In genomic region chr1:111570781-111571181, GRCh38 we compare ENCODE assay signal across 9 cellular contexts. TPM values are rescaled to one million over a fixed set of nuclear protein-coding genes. Genes with fewer than 3 reads are reported as not detected.
DNase-seq lines count a peak whose midpoint lies in the region; ATAC-seq and TF ChIP-seq lines count a peak whose summit lies in the region.
"Had no signal": no experiment of that assay in that cellular context is flagged by ENCODE, and none has a peak within 500 bp of the region (broad histone marks: within the 10 kb centered on the region; RNA-seq: fewer than 3 reads in every experiment).

No MANE protein-coding gene starts in this region.

- ATAC-seq in HG03342 (IDR thresholded peaks at IDR 0.05; ENCODE audit: unreplicated experiment): no peak

- H3K4me1 ChIP-seq in spleen: peaks cover 0 to 21% (median 8%) of the 10 kb centered on the region in 6 donors

- intact Hi-C loops in spleen (cut with DNase I; ENCODE audit: low total_unique reads): no loop called here

- H3K27ac Mint-ChIP-seq in T-helper 2 cell treated with Interferon-gamma antibody and Interleukin-4, amounts not matched to agents 5 μg/mL and 100 μg/mL, for 36 hours: no peak overlapping the region

- H3K27me3 ChIP-seq in spleen (replicated peaks in 1 of 7): no peaks in the 10 kb centered on the region

- H3K27me3 Mint-ChIP-seq in T-helper 2 cell treated with Interferon-gamma antibody and Interleukin-4, amounts not matched to agents 5 μg/mL and 100 μg/mL, for 36 hours (ENCODE audit: low read depth): no peaks in the 10 kb centered on the region

- no peak overlapping the region for H3K4me3 ChIP-seq in spleen

- TF ChIP-seq CTCF in spleen (IDR thresholded peaks at IDR 0.05 in 8 of 11, conservative IDR thresholded peaks at IDR 0.05 in 3 of 11) (peak in 10 of 11 experiments; percentile 14 to 56 (median 42)), RWPE1 (conservative IDR thresholded peaks at IDR 0.05; ENCODE audit: low read depth) (no peak)

- H3K4me3 Mint-ChIP-seq in T-helper 2 cell treated with Interferon-gamma antibody and Interleukin-4, amounts not matched to agents 5 μg/mL and 100 μg/mL, for 36 hours: no peak overlapping the region

- no peak for TF ChIP-seq POLR2A in spleen (IDR thresholded peaks at IDR 0.05)

- H3K36me3 Mint-ChIP-seq in T-helper 2 cell treated with Interferon-gamma antibody and Interleukin-4, amounts not matched to agents 5 μg/mL and 100 μg/mL, for 36 hours (ENCODE audit: low read depth): no peaks in the 10 kb centered on the region

- CTCF ChIA-PET in RWPE1 (lab: Yijun Ruan, JAX): no interaction called here

- peak in 4 of 5 experiments; percentile 4 to 41 (median 11) for DNase-seq in T-helper 2 cell
- no peak for DNase-seq in T-helper 2 cell treated with Interferon-gamma antibody and Interleukin-4, amounts not matched to agents 5 μg/mL and 100 μg/mL, for 36 hours (ENCODE audit: low spot score)
- DNase-seq in T-helper 22 cell (ENCODE audit: low read depth): peak; percentile 1
- DNase-seq in dermis blood vessel endothelial cell: peak; percentile 27
- no peak for DNase-seq in spleen
- no peak for DNase-seq in ecto neural progenitor cell (ENCODE audit: low spot score)
- no peak for DNase-seq in RWPE1 (ENCODE audit: low spot score)

- POLR2A ChIA-PET in RWPE1 (lab: Yijun Ruan, JAX; ENCODE audit: low non-redundant PET): no interaction called here

- H3K9me3 Mint-ChIP-seq in T-helper 2 cell treated with Interferon-gamma antibody and Interleukin-4, amounts not matched to agents 5 μg/mL and 100 μg/mL, for 36 hours: no peaks in the 10 kb centered on the region

- H3K27ac ChIP-seq in spleen: no peak overlapping the region
- no peak overlapping the region for H3K27ac ChIP-seq in RWPE1

- H3K36me3 ChIP-seq in spleen: no peaks in the 10 kb centered on the region

- H3K4me1 Mint-ChIP-seq in T-helper 2 cell treated with Interferon-gamma antibody and Interleukin-4, amounts not matched to agents 5 μg/mL and 100 μg/mL, for 36 hours (ENCODE audit: low read depth): peaks cover 12% of the 10 kb centered on the region

- H3K9me3 ChIP-seq in spleen: no peaks in the 10 kb centered on the region
- H3K9me3 ChIP-seq: Caco-2 had no signal

- WGBS in spleen, 5 donors: 67 to 90% (median 77%) methylated on average over 2 of the region's 2 CpGs

RNA-seq across cellular contexts. Expression of gene RAP1A, which starts 48.8 kb away (rescaled TPM):
- 21.1 and 49.1 TPM in 2 replicates for total RNA-seq in dermis blood vessel endothelial cell
- total RNA-seq in spleen: 100 to 1,000 TPM in 5 of 7 donors, 10 to 100 TPM in 2; 83.3 to 125 (median 113) TPM
- 100 to 1,000 TPM in 1 of 3 donors, 10 to 100 TPM in 2; 93.6 to 106 (median 99.3) TPM for polyA plus RNA-seq in spleen

Comparison
In these comparisons a context has a peak if more than half of its experiments do, and no peak if none do; other contexts are left out.
1. DNase-seq: peak in T-helper 2 cell (4 of 5), T-helper 22 cell (single experiment) and dermis blood vessel endothelial cell (single experiment); none in T-helper 2 cell treated with Interferon-gamma antibody and Interleukin-4, amounts not matched to agents 5 μg/mL and 100 μg/mL, for 36 hours (single experiment), spleen (single experiment), ecto neural progenitor cell (single experiment) and RWPE1 (single experiment).